In the genomic region with DNA sequence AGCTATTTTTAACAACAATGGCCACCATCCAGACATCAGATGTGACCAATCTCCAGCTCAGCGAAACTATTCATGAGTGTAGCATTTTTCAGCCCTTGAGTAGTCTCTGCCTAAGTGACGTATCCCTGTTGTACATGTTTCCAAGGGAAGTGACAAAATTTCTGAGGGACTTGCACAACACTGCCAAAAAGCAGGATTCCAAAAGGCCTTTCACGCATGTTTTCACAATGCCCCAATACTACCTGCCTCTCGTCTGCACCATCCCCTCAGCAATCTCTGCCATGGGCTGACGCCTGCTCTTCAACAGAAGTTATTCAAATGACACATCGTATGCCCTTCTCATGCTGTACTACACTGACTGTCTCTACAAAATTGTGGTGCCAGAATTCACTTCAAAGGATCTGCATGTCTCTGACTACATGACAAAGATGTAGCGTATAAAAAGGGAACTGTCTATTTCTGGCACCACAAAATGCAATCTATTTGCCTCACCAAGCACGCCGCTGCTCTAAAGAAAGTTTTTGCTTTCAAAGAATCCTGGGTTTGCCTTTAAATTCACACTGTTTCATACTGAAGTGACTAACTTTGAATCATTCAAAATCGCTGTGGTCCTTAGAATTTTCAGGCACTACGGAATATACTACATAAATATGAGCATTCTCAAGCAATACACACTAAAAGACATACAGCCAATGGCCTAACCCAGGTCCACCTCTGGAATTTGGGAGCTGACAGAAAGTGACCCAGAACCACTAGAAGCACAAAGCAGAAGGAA, we compare ENCODE assay signal across 8 cellular contexts. TPM values are rescaled to one million over a fixed set of nuclear protein-coding genes. Genes with fewer than 3 reads are reported as not detected.
DNase-seq lines count a peak whose midpoint lies in the region.

No MANE protein-coding gene starts in this region.

- no peak overlapping the region for H3K4me3 ChIP-seq in HAP-1

- H3K9me3 ChIP-seq in HAP-1: peaks cover 4% of the 10 kb centered on the region; the same call in 1 of the 2 replicates

- in situ Hi-C loops in HAP-1 (cut with MboI; ENCODE audit: low sequenced_read_pairs): no loop called here

- no peaks in the 10 kb centered on the region for H3K27me3 ChIP-seq in HAP-1 (ENCODE audit: low read depth)

- H3K4me1 ChIP-seq in HAP-1: no peaks in the 10 kb centered on the region

- H3K36me3 ChIP-seq in HAP-1 (replicated peaks): no peaks in the 10 kb centered on the region

- H3K27ac ChIP-seq in adipose tissue (ENCODE audit: low read depth, low read length): peak overlapping the region; percentile 7

- DNase-seq in activated naive CD4-positive, alpha-beta T cell treated with anti-CD3 and anti-CD28 coated beads, Interleukin-2, amount 50 U/mL, for 16 hours: peak; percentile 31
- no peak for DNase-seq in activated naive CD4-positive, alpha-beta T cell treated with Interleukin-2 at 50 U/mL for 16 hours
- DNase-seq in hepatic stellate cell (ENCODE audit: low spot score): peak; percentile 66
- DNase-seq in superior temporal gyrus (ENCODE audit: extremely low spot score): peak; percentile 64
- DNase-seq in NCI-H1092 treated with DMSO at 0.1 percent for 48 hours (lab: John Stamatoyannopoulos, UW): no peak
- no peak for DNase-seq in HAP-1 (ENCODE audit: low spot score in 2 of 2)
- DNase-seq in activated CD4-positive, alpha-beta T cell treated with anti-CD3 and anti-CD28 coated beads for 1 hour: no peak

- 30 to 63% (median 30%) methylated on average over 11 of the region's 11 CpGs for WGBS in adipose tissue, 3 donors

RNA-seq across cellular contexts. Expression of gene JAK1, which starts 32.9 kb away (rescaled TPM):
- polyA plus RNA-seq in adipose tissue: 10 to 100 TPM; 29.5 to 79.6 (median 73.2) TPM

Comparison
In these comparisons a context has a peak if more than half of its experiments do, and no peak if none do; other contexts are left out.
1. DNase-seq: peak in activated naive CD4-positive, alpha-beta T cell treated with anti-CD3 and anti-CD28 coated beads, Interleukin-2, amount 50 U/mL, for 16 hours (single experiment), hepatic stellate cell (single experiment) and superior temporal gyrus (single experiment); none in activated naive CD4-positive, alpha-beta T cell treated with Interleukin-2 at 50 U/mL for 16 hours (single experiment), NCI-H1092 treated with DMSO at 0.1 percent for 48 hours (single experiment), HAP-1 (0 of 2) and activated CD4-positive, alpha-beta T cell treated with anti-CD3 and anti-CD28 coated beads for 1 hour (single experiment).